In the genomic region with DNA sequence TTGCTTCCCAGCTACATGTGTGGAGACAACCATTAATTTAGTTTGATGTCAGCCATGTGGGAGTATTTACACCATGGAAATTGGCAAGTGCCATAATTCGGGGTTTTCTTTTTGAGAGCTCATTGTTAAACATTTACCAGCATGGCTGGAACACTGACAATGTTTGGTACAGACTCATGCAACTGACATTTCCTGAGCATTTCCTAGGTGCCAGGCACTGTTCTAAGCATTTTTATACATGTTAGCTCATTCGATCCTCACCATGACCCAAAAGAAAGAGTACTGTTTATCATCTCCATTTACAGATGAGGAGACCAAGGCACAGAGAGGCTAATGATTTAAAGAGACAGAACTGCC, we compare ENCODE assay signal across 2 cellular contexts.
TF ChIP-seq lines count a peak whose summit lies in the region.

No MANE protein-coding gene starts in this region.

TF ChIP-seq in K562, 482 proteins besides CTCF, POLR2A, EP300 and RAD21 (continued from another document):
- TF ChIP-seq, protein P1, sequence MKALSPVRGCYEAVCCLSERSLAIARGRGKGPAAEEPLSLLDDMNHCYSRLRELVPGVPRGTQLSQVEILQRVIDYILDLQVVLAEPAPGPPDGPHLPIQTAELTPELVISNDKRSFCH (CRISPR knock-in tag; IDR thresholded peaks at IDR 0.05) = no peak
- TF ChIP-seq, protein P1 (tag; IDR thresholded peaks at IDR 0.05) = no peak
- TF ChIP-seq ZNF3 (CRISPR knock-in tag; IDR thresholded peaks at IDR 0.05) (no peak), RUNX1 (IDR thresholded peaks at IDR 0.05; ENCODE audit: low read depth) (no peak), NCOA4 (IDR thresholded peaks at IDR 0.05; ENCODE audit: partially characterized antibody) (no peak), MYNN (IDR thresholded peaks at IDR 0.05) (no peak), MYNN (CRISPR knock-in tag; IDR thresholded peaks at IDR 0.05) (no peak), ILK (tag; IDR thresholded peaks at IDR 0.05; ENCODE audit: borderline replicate concordance, low read depth) (no peak), SMARCE1 (IDR thresholded peaks at IDR 0.05) (no peak), ZNF76 (CRISPR knock-in tag; IDR thresholded peaks at IDR 0.05; ENCODE audit: borderline replicate concordance) (no peak), L3MBTL2 (IDR thresholded peaks at IDR 0.05) (no peak), ZNF764 (CRISPR knock-in tag; IDR thresholded peaks at IDR 0.05; ENCODE audit: low read depth) (no peak), PCBP1 (IDR thresholded peaks at IDR 0.05; ENCODE audit: low read depth, low read length, poor library complexity, severe bottlenecking) (no peak), ZNF436 (CRISPR knock-in tag; IDR thresholded peaks at IDR 0.05) (no peak)
- TF ChIP-seq, protein P2, sequence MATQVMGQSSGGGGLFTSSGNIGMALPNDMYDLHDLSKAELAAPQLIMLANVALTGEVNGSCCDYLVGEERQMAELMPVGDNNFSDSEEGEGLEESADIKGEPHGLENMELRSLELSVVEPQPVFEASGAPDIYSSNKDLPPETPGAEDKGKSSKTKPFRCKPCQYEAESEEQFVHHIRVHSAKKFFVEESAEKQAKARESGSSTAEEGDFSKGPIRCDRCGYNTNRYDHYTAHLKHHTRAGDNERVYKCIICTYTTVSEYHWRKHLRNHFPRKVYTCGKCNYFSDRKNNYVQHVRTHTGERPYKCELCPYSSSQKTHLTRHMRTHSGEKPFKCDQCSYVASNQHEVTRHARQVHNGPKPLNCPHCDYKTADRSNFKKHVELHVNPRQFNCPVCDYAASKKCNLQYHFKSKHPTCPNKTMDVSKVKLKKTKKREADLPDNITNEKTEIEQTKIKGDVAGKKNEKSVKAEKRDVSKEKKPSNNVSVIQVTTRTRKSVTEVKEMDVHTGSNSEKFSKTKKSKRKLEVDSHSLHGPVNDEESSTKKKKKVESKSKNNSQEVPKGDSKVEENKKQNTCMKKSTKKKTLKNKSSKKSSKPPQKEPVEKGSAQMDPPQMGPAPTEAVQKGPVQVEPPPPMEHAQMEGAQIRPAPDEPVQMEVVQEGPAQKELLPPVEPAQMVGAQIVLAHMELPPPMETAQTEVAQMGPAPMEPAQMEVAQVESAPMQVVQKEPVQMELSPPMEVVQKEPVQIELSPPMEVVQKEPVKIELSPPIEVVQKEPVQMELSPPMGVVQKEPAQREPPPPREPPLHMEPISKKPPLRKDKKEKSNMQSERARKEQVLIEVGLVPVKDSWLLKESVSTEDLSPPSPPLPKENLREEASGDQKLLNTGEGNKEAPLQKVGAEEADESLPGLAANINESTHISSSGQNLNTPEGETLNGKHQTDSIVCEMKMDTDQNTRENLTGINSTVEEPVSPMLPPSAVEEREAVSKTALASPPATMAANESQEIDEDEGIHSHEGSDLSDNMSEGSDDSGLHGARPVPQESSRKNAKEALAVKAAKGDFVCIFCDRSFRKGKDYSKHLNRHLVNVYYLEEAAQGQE (CRISPR knock-in tag; IDR thresholded peaks at IDR 0.05; ENCODE audit: low read depth) = no peak
- TF ChIP-seq, protein P3, sequence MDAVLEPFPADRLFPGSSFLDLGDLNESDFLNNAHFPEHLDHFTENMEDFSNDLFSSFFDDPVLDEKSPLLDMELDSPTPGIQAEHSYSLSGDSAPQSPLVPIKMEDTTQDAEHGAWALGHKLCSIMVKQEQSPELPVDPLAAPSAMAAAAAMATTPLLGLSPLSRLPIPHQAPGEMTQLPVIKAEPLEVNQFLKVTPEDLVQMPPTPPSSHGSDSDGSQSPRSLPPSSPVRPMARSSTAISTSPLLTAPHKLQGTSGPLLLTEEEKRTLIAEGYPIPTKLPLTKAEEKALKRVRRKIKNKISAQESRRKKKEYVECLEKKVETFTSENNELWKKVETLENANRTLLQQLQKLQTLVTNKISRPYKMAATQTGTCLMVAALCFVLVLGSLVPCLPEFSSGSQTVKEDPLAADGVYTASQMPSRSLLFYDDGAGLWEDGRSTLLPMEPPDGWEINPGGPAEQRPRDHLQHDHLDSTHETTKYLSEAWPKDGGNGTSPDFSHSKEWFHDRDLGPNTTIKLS (IDR thresholded peaks at IDR 0.05; ENCODE audit: borderline replicate concordance, low read depth) = no peak

TF ChIP-seq in GM23338, 12 proteins besides CTCF, POLR2A, EP300 and RAD21 (continued from another document):
- TF ChIP-seq, protein P4, sequence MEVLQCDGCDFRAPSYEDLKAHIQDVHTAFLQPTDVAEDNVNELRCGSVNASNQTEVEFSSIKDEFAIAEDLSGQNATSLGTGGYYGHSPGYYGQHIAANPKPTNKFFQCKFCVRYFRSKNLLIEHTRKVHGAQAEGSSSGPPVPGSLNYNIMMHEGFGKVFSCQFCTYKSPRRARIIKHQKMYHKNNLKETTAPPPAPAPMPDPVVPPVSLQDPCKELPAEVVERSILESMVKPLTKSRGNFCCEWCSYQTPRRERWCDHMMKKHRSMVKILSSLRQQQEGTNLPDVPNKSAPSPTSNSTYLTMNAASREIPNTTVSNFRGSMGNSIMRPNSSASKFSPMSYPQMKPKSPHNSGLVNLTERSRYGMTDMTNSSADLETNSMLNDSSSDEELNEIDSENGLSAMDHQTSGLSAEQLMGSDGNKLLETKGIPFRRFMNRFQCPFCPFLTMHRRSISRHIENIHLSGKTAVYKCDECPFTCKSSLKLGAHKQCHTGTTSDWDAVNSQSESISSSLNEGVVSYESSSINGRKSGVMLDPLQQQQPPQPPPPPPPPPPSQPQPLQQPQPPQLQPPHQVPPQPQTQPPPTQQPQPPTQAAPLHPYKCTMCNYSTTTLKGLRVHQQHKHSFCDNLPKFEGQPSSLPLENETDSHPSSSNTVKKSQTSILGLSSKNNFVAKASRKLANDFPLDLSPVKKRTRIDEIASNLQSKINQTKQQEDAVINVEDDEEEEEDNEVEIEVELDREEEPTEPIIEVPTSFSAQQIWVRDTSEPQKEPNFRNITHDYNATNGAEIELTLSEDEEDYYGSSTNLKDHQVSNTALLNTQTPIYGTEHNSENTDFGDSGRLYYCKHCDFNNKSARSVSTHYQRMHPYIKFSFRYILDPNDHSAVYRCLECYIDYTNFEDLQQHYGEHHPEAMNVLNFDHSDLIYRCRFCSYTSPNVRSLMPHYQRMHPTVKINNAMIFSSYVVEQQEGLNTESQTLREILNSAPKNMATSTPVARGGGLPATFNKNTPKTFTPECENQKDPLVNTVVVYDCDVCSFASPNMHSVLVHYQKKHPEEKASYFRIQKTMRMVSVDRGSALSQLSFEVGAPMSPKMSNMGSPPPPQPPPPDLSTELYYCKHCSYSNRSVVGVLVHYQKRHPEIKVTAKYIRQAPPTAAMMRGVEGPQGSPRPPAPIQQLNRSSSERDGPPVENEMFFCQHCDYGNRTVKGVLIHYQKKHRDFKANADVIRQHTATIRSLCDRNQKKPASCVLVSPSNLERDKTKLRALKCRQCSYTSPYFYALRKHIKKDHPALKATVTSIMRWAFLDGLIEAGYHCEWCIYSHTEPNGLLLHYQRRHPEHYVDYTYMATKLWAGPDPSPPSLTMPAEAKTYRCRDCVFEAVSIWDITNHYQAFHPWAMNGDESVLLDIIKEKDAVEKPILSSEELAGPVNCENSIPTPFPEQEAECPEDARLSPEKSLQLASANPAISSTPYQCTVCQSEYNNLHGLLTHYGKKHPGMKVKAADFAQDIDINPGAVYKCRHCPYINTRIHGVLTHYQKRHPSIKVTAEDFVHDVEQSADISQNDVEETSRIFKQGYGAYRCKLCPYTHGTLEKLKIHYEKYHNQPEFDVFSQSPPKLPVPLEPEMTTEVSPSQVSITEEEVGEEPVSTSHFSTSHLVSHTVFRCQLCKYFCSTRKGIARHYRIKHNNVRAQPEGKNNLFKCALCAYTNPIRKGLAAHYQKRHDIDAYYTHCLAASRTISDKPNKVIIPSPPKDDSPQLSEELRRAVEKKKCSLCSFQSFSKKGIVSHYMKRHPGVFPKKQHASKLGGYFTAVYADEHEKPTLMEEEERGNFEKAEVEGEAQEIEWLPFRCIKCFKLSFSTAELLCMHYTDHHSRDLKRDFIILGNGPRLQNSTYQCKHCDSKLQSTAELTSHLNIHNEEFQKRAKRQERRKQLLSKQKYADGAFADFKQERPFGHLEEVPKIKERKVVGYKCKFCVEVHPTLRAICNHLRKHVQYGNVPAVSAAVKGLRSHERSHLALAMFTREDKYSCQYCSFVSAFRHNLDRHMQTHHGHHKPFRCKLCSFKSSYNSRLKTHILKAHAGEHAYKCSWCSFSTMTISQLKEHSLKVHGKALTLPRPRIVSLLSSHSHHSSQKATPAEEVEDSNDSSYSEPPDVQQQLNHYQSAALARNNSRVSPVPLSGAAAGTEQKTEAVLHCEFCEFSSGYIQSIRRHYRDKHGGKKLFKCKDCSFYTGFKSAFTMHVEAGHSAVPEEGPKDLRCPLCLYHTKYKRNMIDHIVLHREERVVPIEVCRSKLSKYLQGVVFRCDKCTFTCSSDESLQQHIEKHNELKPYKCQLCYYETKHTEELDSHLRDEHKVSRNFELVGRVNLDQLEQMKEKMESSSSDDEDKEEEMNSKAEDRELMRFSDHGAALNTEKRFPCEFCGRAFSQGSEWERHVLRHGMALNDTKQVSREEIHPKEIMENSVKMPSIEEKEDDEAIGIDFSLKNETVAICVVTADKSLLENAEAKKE (CRISPR knock-in tag; IDR thresholded peaks at IDR 0.05) = no peak
- TF ChIP-seq, protein P2 (IDR thresholded peaks at IDR 0.05; ENCODE audit: unreplicated experiment) = no peak
- no peak for TF ChIP-seq EZH2phosphoT487 (IDR thresholded peaks at IDR 0.05; ENCODE audit: unreplicated experiment)
- TF ChIP-seq STAT1 (IDR thresholded peaks at IDR 0.05; ENCODE audit: unreplicated experiment) = no peak
- no peak for TF ChIP-seq CREB1 (CRISPR knock-in tag; IDR thresholded peaks at IDR 0.05; ENCODE audit: low read depth)
- no peak for TF ChIP-seq NANOG (IDR thresholded peaks at IDR 0.05; ENCODE audit: borderline replicate concordance)
- TF ChIP-seq EZH2 (IDR thresholded peaks at IDR 0.05; ENCODE audit: low read depth, unreplicated experiment) = no peak
TF ChIP-seq in GM23338: peak in this region for 0.
